In genomic region chr6:17311595-17312311, GRCh38 we compare ENCODE assay signal across 1 cellular context.
TF ChIP-seq lines count a peak whose summit lies in the region.

No MANE protein-coding gene starts in this region.

TF ChIP-seq in K562, 482 proteins besides CTCF, POLR2A, EP300 and RAD21 (continued from another document):
- TF ChIP-seq ZNF609 (CRISPR knock-in tag; IDR thresholded peaks at IDR 0.05; ENCODE audit: borderline replicate concordance), result no peak
